In genomic region chr16:81448154-81449131, GRCh38 we compare ENCODE assay signal across 1 cellular context.
TF ChIP-seq lines count a peak whose summit lies in the region.

No MANE protein-coding gene starts in this region.

TF ChIP-seq in HepG2, 621 proteins besides CTCF, POLR2A, EP300 and RAD21 (continued from another document and continues in another):
- TF ChIP-seq PRDM15 (CRISPR knock-in tag; IDR thresholded peaks at IDR 0.05) (peak; percentile 40; the same call in 1 of the 2 replicates), TFE3 (CRISPR knock-in tag; IDR thresholded peaks at IDR 0.05) (peak; percentile 96), ZSCAN9 (CRISPR knock-in tag; IDR thresholded peaks at IDR 0.05; ENCODE audit: borderline replicate concordance) (peak; percentile 99), ZBTB7A (CRISPR knock-in tag; IDR thresholded peaks at IDR 0.05) (peak; percentile 93; the same call in 1 of the 2 replicates), CSRNP2 (CRISPR knock-in tag; conservative IDR thresholded peaks at IDR 0.05; ENCODE audit: low read depth) (no peak), ESRRA (CRISPR knock-in tag; IDR thresholded peaks at IDR 0.05; ENCODE audit: low read depth) (peak; percentile 87; the same call in 1 of the 2 replicates), ZNF451 (CRISPR knock-in tag; IDR thresholded peaks at IDR 0.05) (peak; percentile 93; the same call in 1 of the 2 replicates), ZNF160 (CRISPR knock-in tag; IDR thresholded peaks at IDR 0.05) (peak; percentile 75), ZNF281 (CRISPR knock-in tag; IDR thresholded peaks at IDR 0.05; ENCODE audit: borderline replicate concordance) (peak; percentile 81; the same call in 1 of the 2 replicates), ZNF230 (CRISPR knock-in tag; IDR thresholded peaks at IDR 0.05) (peak; percentile 86), SRY (CRISPR knock-in tag; IDR thresholded peaks at IDR 0.05) (peak; percentile 93), TAF1 (CRISPR knock-in tag; IDR thresholded peaks at IDR 0.05) (peak; percentile 94), ZNF557 (CRISPR knock-in tag; IDR thresholded peaks at IDR 0.05) (peak; percentile 83), NCOR1 (IDR thresholded peaks at IDR 0.05; ENCODE audit: borderline replicate concordance, low read length) (peak; percentile 90), ERF (CRISPR knock-in tag; IDR thresholded peaks at IDR 0.05) (peak; percentile 96), CHD4 (IDR thresholded peaks at IDR 0.05; ENCODE audit: borderline replicate concordance, low read length) (no peak), GMEB2 (CRISPR knock-in tag; IDR thresholded peaks at IDR 0.05; ENCODE audit: low read depth) (peak; percentile 55; the same call in 1 of the 2 replicates), ELF3 (CRISPR knock-in tag; IDR thresholded peaks at IDR 0.05) (peak; percentile 99), HNF1A (IDR thresholded peaks at IDR 0.05; ENCODE audit: low read depth) (peak; percentile 90), HNF1A (CRISPR knock-in tag; IDR thresholded peaks at IDR 0.05; ENCODE audit: borderline replicate concordance) (peak; percentile 95), ARID5B (CRISPR knock-in tag; IDR thresholded peaks at IDR 0.05) (peak; percentile 95), ZNF891 (CRISPR knock-in tag; IDR thresholded peaks at IDR 0.05) (peak; percentile 99), ZNF33A (CRISPR knock-in tag; IDR thresholded peaks at IDR 0.05; ENCODE audit: borderline replicate concordance) (0 out of 2 replicates have a peak, but pooled peaks have one; percentile 56), KLF6 (CRISPR knock-in tag; IDR thresholded peaks at IDR 0.05) (peak; percentile 85), RXRA (CRISPR knock-in tag; IDR thresholded peaks at IDR 0.05) (peak; percentile 96), ZNF609 (CRISPR knock-in tag; IDR thresholded peaks at IDR 0.05; ENCODE audit: borderline replicate concordance) (peak; percentile 96), ZNF556 (CRISPR knock-in tag; IDR thresholded peaks at IDR 0.05; ENCODE audit: borderline replicate concordance) (peak; percentile 95), RBAK (CRISPR knock-in tag; IDR thresholded peaks at IDR 0.05) (no peak), RBM22 (optimal IDR thresholded peaks at IDR 0.05; ENCODE audit: low read length) (peak; percentile 86), MEIS2 (CRISPR knock-in tag; IDR thresholded peaks at IDR 0.05) (peak; percentile 98)
